11 cellular contexts compared by ENCODE assay signal in genomic region chr6:35810831-35811698, GRCh38. TPM values are rescaled to one million over a fixed set of nuclear protein-coding genes. Genes with fewer than 3 reads are reported as not detected.
A peak's percentile ranks its signal among the peaks of the same experiment; 100 is the strongest.
DNase-seq lines count a peak whose midpoint lies in the region; ATAC-seq and TF ChIP-seq lines count a peak whose summit lies in the region.
"Had no signal": no experiment of that assay in that cellular context is flagged by ENCODE, and none has a peak within 500 bp of the region (broad histone marks: within the 10 kb centered on the region; RNA-seq: fewer than 3 reads in every experiment).

No MANE protein-coding gene starts in this region.

- no peaks in the 10 kb centered on the region for H3K9me3 Mint-ChIP-seq in natural killer cell treated with Interleukin-12 subunit alpha and Interleukin-12 subunit beta and Interleukin-15 and Interleukin-18, amount 100 ng/mL, for 72 hours
- no peaks in the 10 kb centered on the region for H3K9me3 Mint-ChIP-seq in natural killer cell
- H3K9me3 Mint-ChIP-seq: activated T-helper 2 cell treated with anti-CD3 and anti-CD28 coated beads, Interferon-gamma antibody, Interleukin-2, Interleukin-4, amounts not matched to agents 10 μg/mL and 5 μg/mL and 100 μg/mL, durations not matched to agents 14 hours and 24 hours and 36 hours had no signal

- TF ChIP-seq CTCF in natural killer cell (IDR thresholded peaks at IDR 0.05), result no peak
- no peak for TF ChIP-seq CTCF in RWPE1 (conservative IDR thresholded peaks at IDR 0.05; ENCODE audit: low read depth)
- TF ChIP-seq CTCF in foreskin fibroblast (IDR thresholded peaks at IDR 0.05; ENCODE audit: low read depth, low read length), result no peak

- peaks cover 0 to 7% of the 10 kb centered on the region in 2 donors for H3K4me1 Mint-ChIP-seq in natural killer cell treated with Interleukin-12 subunit alpha and Interleukin-12 subunit beta and Interleukin-15 and Interleukin-18, amount 100 ng/mL, for 72 hours (ENCODE audit: low read depth in 2 of 2)
- peaks cover 0 to 4% of the 10 kb centered on the region in 2 donors for H3K4me1 Mint-ChIP-seq in natural killer cell

- DNase-seq in natural killer cell treated with Interleukin-12 subunit alpha and Interleukin-12 subunit beta and Interleukin-15 and Interleukin-18, amount 100 ng/mL, for 72 hours (ENCODE audit: low spot score), result no peak
- no peak for DNase-seq in natural killer cell
- peak; percentile 73 for DNase-seq in RWPE1 (ENCODE audit: low spot score)
- peak; percentile 26 to 39 for DNase-seq in foreskin fibroblast
- no peak for DNase-seq in iPS-NIHi7 (ENCODE audit: extremely low spot score)
- DNase-seq: CD8-positive, alpha-beta memory T cell; heart right ventricle had no signal

- ATAC-seq in natural killer cell treated with Interleukin-12 subunit alpha and Interleukin-12 subunit beta and Interleukin-15 and Interleukin-18, amount 100 ng/mL, for 72 hours, result peak in 1 of 2 donors; percentile 71
- ATAC-seq in natural killer cell (no peak), GM18868 (IDR thresholded peaks at IDR 0.05; ENCODE audit: unreplicated experiment) (no peak), HG03432 (IDR thresholded peaks at IDR 0.05; ENCODE audit: unreplicated experiment) (no peak), GM19328 (IDR thresholded peaks at IDR 0.05; ENCODE audit: unreplicated experiment) (no peak)

- H3K4me3 ChIP-seq in foreskin fibroblast (ENCODE audit: low read depth in 1 of 2, low read length in 2 of 2), result no peak overlapping the region
- H3K4me3 ChIP-seq: heart right ventricle had no signal

- POLR2A ChIA-PET in RWPE1 (lab: Yijun Ruan, JAX; ENCODE audit: low non-redundant PET), result no interaction called here

- peak overlapping the region in 1 of 2 donors; percentile 87 for H3K27ac Mint-ChIP-seq in natural killer cell treated with Interleukin-12 subunit alpha and Interleukin-12 subunit beta and Interleukin-15 and Interleukin-18, amount 100 ng/mL, for 72 hours
- H3K27ac Mint-ChIP-seq in natural killer cell, result no peak overlapping the region
- H3K27ac Mint-ChIP-seq: activated T-helper 2 cell treated with anti-CD3 and anti-CD28 coated beads, Interferon-gamma antibody, Interleukin-2, Interleukin-4, amounts not matched to agents 10 μg/mL and 5 μg/mL and 100 μg/mL, durations not matched to agents 14 hours and 24 hours and 36 hours had no signal

- H3K27me3 Mint-ChIP-seq in natural killer cell treated with Interleukin-12 subunit alpha and Interleukin-12 subunit beta and Interleukin-15 and Interleukin-18, amount 100 ng/mL, for 72 hours, result peaks cover 12% of the 10 kb centered on the region in 2 donors
- H3K27me3 Mint-ChIP-seq in natural killer cell (ENCODE audit: low read depth in 2 of 2), result peaks cover 15 to 19% of the 10 kb centered on the region in 2 donors

- peak overlapping the region; percentile 82 for H3K27ac ChIP-seq in RWPE1
- H3K27ac ChIP-seq: heart right ventricle had no signal

- CTCF ChIA-PET in RWPE1 (lab: Yijun Ruan, JAX), result no interaction called here

- H3K4me3 Mint-ChIP-seq in natural killer cell treated with Interleukin-12 subunit alpha and Interleukin-12 subunit beta and Interleukin-15 and Interleukin-18, amount 100 ng/mL, for 72 hours, result peak overlapping the region; percentile 54
- no peak overlapping the region for H3K4me3 Mint-ChIP-seq in natural killer cell

- intact Hi-C loops in natural killer cell (cut with micrococcal nuclease), result no loop called here

- H3K36me3 Mint-ChIP-seq in natural killer cell treated with Interleukin-12 subunit alpha and Interleukin-12 subunit beta and Interleukin-15 and Interleukin-18, amount 100 ng/mL, for 72 hours, result no peaks in the 10 kb centered on the region
- no peaks in the 10 kb centered on the region for H3K36me3 Mint-ChIP-seq in natural killer cell
- H3K36me3 Mint-ChIP-seq: CD8-positive, alpha-beta memory T cell had no signal

RNA-seq across cellular contexts. Expression of gene LHFPL5, which starts 5.9 kb away (rescaled TPM):
- total RNA-seq in natural killer cell treated with Interleukin-12 subunit alpha and Interleukin-12 subunit beta and Interleukin-15 and Interleukin-18, amount 100 ng/mL, for 72 hours, result not detected
- total RNA-seq in natural killer cell, result not detected
- total RNA-seq: activated T-helper 2 cell treated with anti-CD3 and anti-CD28 coated beads, Interferon-gamma antibody, Interleukin-2, Interleukin-4, amounts not matched to agents 10 μg/mL and 5 μg/mL and 100 μg/mL, durations not matched to agents 14 hours and 24 hours and 36 hours; CD8-positive, alpha-beta memory T cell; heart right ventricle had no signal

RNA-seq across cellular contexts. Expression of gene CLPS, which starts 13.9 kb away (rescaled TPM):
- not detected for total RNA-seq in natural killer cell treated with Interleukin-12 subunit alpha and Interleukin-12 subunit beta and Interleukin-15 and Interleukin-18, amount 100 ng/mL, for 72 hours
- not detected for total RNA-seq in natural killer cell
- total RNA-seq: activated T-helper 2 cell treated with anti-CD3 and anti-CD28 coated beads, Interferon-gamma antibody, Interleukin-2, Interleukin-4, amounts not matched to agents 10 μg/mL and 5 μg/mL and 100 μg/mL, durations not matched to agents 14 hours and 24 hours and 36 hours; CD8-positive, alpha-beta memory T cell had no signal

RNA-seq across cellular contexts. Expression of gene CLPSL1, which starts 30.2 kb away (rescaled TPM):
- total RNA-seq in natural killer cell treated with Interleukin-12 subunit alpha and Interleukin-12 subunit beta and Interleukin-15 and Interleukin-18, amount 100 ng/mL, for 72 hours, result not detected
- not detected for total RNA-seq in natural killer cell
- total RNA-seq: activated T-helper 2 cell treated with anti-CD3 and anti-CD28 coated beads, Interferon-gamma antibody, Interleukin-2, Interleukin-4, amounts not matched to agents 10 μg/mL and 5 μg/mL and 100 μg/mL, durations not matched to agents 14 hours and 24 hours and 36 hours; CD8-positive, alpha-beta memory T cell; heart right ventricle had no signal

RNA-seq across cellular contexts. Expression of gene CLPSL2, which starts 34.7 kb away (rescaled TPM):
- not detected for total RNA-seq in natural killer cell treated with Interleukin-12 subunit alpha and Interleukin-12 subunit beta and Interleukin-15 and Interleukin-18, amount 100 ng/mL, for 72 hours
- not detected for total RNA-seq in natural killer cell
- total RNA-seq: activated T-helper 2 cell treated with anti-CD3 and anti-CD28 coated beads, Interferon-gamma antibody, Interleukin-2, Interleukin-4, amounts not matched to agents 10 μg/mL and 5 μg/mL and 100 μg/mL, durations not matched to agents 14 hours and 24 hours and 36 hours; CD8-positive, alpha-beta memory T cell; heart right ventricle had no signal

Comparison
In these comparisons a context has a peak if more than half of its experiments do, and no peak if none do; other contexts are left out.
1. DNase-seq: peak in RWPE1 (single experiment) and foreskin fibroblast (2 of 2); none in natural killer cell treated with Interleukin-12 subunit alpha and Interleukin-12 subunit beta and Interleukin-15 and Interleukin-18, amount 100 ng/mL, for 72 hours (single experiment), natural killer cell (single experiment) and iPS-NIHi7 (single experiment).